Comparison of ENCODE assay signal across 17 cellular contexts in genomic region chr10:4849042-4849402, GRCh38. TPM values are rescaled to one million over a fixed set of nuclear protein-coding genes. Genes with fewer than 3 reads are reported as not detected.
DNase-seq lines count a peak whose midpoint lies in the region; ATAC-seq and TF ChIP-seq lines count a peak whose summit lies in the region.
"Had no signal": no experiment of that assay in that cellular context is flagged by ENCODE, and none has a peak within 500 bp of the region (broad histone marks: within the 10 kb centered on the region; RNA-seq: fewer than 3 reads in every experiment).

No MANE protein-coding gene starts in this region.

- H3K4me3 ChIP-seq in DOHH2 (ENCODE audit: low read length) (no peak overlapping the region), adipocyte (ENCODE audit: low read length) (no peak overlapping the region), skeletal muscle satellite cell (ENCODE audit: low read length) (no peak overlapping the region)
- H3K4me3 ChIP-seq: body of pancreas, colonic mucosa, skin epidermis, suprapubic skin, uterus had no signal

- H3K36me3 Mint-ChIP-seq in activated naive CD8-positive, alpha-beta T cell treated with anti-CD3 and anti-CD28 coated beads, Interleukin-2, amount 10 ng/mL, durations not matched to agents 7 days and 5 days, result no peaks in the 10 kb centered on the region
- H3K36me3 Mint-ChIP-seq in activated naive CD8-positive, alpha-beta T cell treated with anti-CD3 and anti-CD28 coated beads for 36 hours, result peaks cover 1% of the 10 kb centered on the region
- H3K36me3 Mint-ChIP-seq in naive thymus-derived CD8-positive, alpha-beta T cell, result peaks cover 0 to 6% (median 0%) of the 10 kb centered on the region in 3 donors
- H3K36me3 Mint-ChIP-seq: activated naive CD4-positive, alpha-beta T cell treated with anti-CD3 and anti-CD28 coated beads, Interleukin-2, amount 50 U/mL, for 24 hours; CD8-positive, alpha-beta T cell had no signal

- no peak for TF ChIP-seq CTCF in DOHH2 (IDR thresholded peaks at IDR 0.05; ENCODE audit: low read depth, low read length, poor library complexity, severe bottlenecking)
- no peak for TF ChIP-seq CTCF in foreskin keratinocyte (conservative IDR thresholded peaks at IDR 0.05)

- H3K79me2 ChIP-seq in DOHH2 (ENCODE audit: control insufficient read depth, low read length), result no peaks in the 10 kb centered on the region

- peak overlapping the region; percentile 59 for H3K4me2 ChIP-seq in DOHH2 (ENCODE audit: low read length)
- H3K4me2 ChIP-seq in skeletal muscle satellite cell (ENCODE audit: low read length), result peak overlapping the region; percentile 53

- ATAC-seq in activated naive CD8-positive, alpha-beta T cell treated with anti-CD3 and anti-CD28 coated beads, Interleukin-2, amount 10 ng/mL, durations not matched to agents 7 days and 5 days (ENCODE audit: low read depth), result no peak
- no peak for ATAC-seq in naive thymus-derived CD8-positive, alpha-beta T cell
- ATAC-seq in foreskin keratinocyte, result no peak

- peak overlapping the region; percentile 45 for H3K27ac Mint-ChIP-seq in activated naive CD8-positive, alpha-beta T cell treated with anti-CD3 and anti-CD28 coated beads, Interleukin-2, amount 10 ng/mL, durations not matched to agents 7 days and 5 days
- H3K27ac Mint-ChIP-seq in activated naive CD8-positive, alpha-beta T cell treated with anti-CD3 and anti-CD28 coated beads for 36 hours, result no peak overlapping the region
- H3K27ac Mint-ChIP-seq in naive thymus-derived CD8-positive, alpha-beta T cell, result peak overlapping the region in 3 of 10 donors; percentile 32 to 67 (median 54)
- H3K27ac Mint-ChIP-seq: activated naive CD4-positive, alpha-beta T cell treated with anti-CD3 and anti-CD28 coated beads, Interleukin-2, amount 50 U/mL, for 24 hours; CD8-positive, alpha-beta T cell had no signal

- H3K27ac ChIP-seq in DOHH2 (ENCODE audit: low read depth, low read length), result no peak overlapping the region
- H3K27ac ChIP-seq in foreskin keratinocyte, result no peak overlapping the region
- H3K27ac ChIP-seq: colonic mucosa, suprapubic skin, uterus had no signal

- H3K9me3 Mint-ChIP-seq in activated naive CD8-positive, alpha-beta T cell treated with anti-CD3 and anti-CD28 coated beads, Interleukin-2, amount 10 ng/mL, durations not matched to agents 7 days and 5 days, result no peaks in the 10 kb centered on the region
- H3K9me3 Mint-ChIP-seq in activated naive CD8-positive, alpha-beta T cell treated with anti-CD3 and anti-CD28 coated beads for 36 hours, result no peaks in the 10 kb centered on the region
- no peaks in the 10 kb centered on the region for H3K9me3 Mint-ChIP-seq in naive thymus-derived CD8-positive, alpha-beta T cell
- H3K9me3 Mint-ChIP-seq: activated naive CD4-positive, alpha-beta T cell treated with anti-CD3 and anti-CD28 coated beads, Interleukin-2, amount 50 U/mL, for 24 hours; activated T-cell treated with anti-CD3 and anti-CD28 coated beads, Interleukin-2, amount 50 U/mL, for 24 hours; CD8-positive, alpha-beta T cell had no signal

- POLR2A ChIA-PET in activated naive CD8-positive, alpha-beta T cell treated with anti-CD3 and anti-CD28 coated beads, Interleukin-2, amount 10 ng/mL, durations not matched to agents 7 days and 5 days (lab: Charles Lee), result no interaction called here
- POLR2A ChIA-PET in naive thymus-derived CD8-positive, alpha-beta T cell (lab: Charles Lee), result interaction anchor here (1.0 to 1.4 kb wide), 2 partner anchors 11 to 23 kb away, joined by 3 to 8 read pairs; partner anchors contain the start of gene AKR1E2

- H3K9me2 ChIP-seq in DOHH2 (replicated peaks; ENCODE audit: control insufficient read depth, low read length), result no peaks in the 10 kb centered on the region

- H3K9ac ChIP-seq in adipocyte (ENCODE audit: low read length) (peak overlapping the region; percentile 71), skeletal muscle satellite cell (ENCODE audit: low read depth, low read length) (no peak overlapping the region)

- H3K4me3 Mint-ChIP-seq in activated naive CD8-positive, alpha-beta T cell treated with anti-CD3 and anti-CD28 coated beads, Interleukin-2, amount 10 ng/mL, durations not matched to agents 7 days and 5 days, result no peak overlapping the region
- H3K4me3 Mint-ChIP-seq in activated naive CD8-positive, alpha-beta T cell treated with anti-CD3 and anti-CD28 coated beads for 36 hours, result no peak overlapping the region
- H3K4me3 Mint-ChIP-seq in naive thymus-derived CD8-positive, alpha-beta T cell, result no peak overlapping the region
- H3K4me3 Mint-ChIP-seq: activated naive CD4-positive, alpha-beta T cell treated with anti-CD3 and anti-CD28 coated beads, Interleukin-2, amount 50 U/mL, for 24 hours; activated T-cell treated with anti-CD3 and anti-CD28 coated beads, Interleukin-2, amount 50 U/mL, for 24 hours; CD8-positive, alpha-beta T cell had no signal

- H3K27me3 ChIP-seq in DOHH2 (ENCODE audit: control insufficient read depth, low read length) (peaks cover 3% of the 10 kb centered on the region; the same call in 1 of the 2 replicates), adipocyte (replicated peaks; ENCODE audit: control insufficient read depth, insufficient read depth, low read length) (no peaks in the 10 kb centered on the region), skeletal muscle satellite cell (ENCODE audit: control insufficient read depth, insufficient read depth, low read length) (no peaks in the 10 kb centered on the region), foreskin keratinocyte (no peaks in the 10 kb centered on the region)
- H3K27me3 ChIP-seq: body of pancreas, colonic mucosa, suprapubic skin, uterus had no signal

- H3K27me3 Mint-ChIP-seq in activated naive CD8-positive, alpha-beta T cell treated with anti-CD3 and anti-CD28 coated beads, Interleukin-2, amount 10 ng/mL, durations not matched to agents 7 days and 5 days, result no peaks in the 10 kb centered on the region
- no peaks in the 10 kb centered on the region for H3K27me3 Mint-ChIP-seq in activated naive CD8-positive, alpha-beta T cell treated with anti-CD3 and anti-CD28 coated beads for 36 hours
- peaks cover 0 to 5% (median 0%) of the 10 kb centered on the region in 5 donors for H3K27me3 Mint-ChIP-seq in naive thymus-derived CD8-positive, alpha-beta T cell
- H3K27me3 Mint-ChIP-seq: activated naive CD4-positive, alpha-beta T cell treated with anti-CD3 and anti-CD28 coated beads, Interleukin-2, amount 50 U/mL, for 24 hours; activated T-cell treated with anti-CD3 and anti-CD28 coated beads, Interleukin-2, amount 50 U/mL, for 24 hours had no signal

- no peak for DNase-seq in activated naive CD8-positive, alpha-beta T cell treated with anti-CD3 and anti-CD28 coated beads, Interleukin-2, amount 10 ng/mL, durations not matched to agents 7 days and 5 days
- DNase-seq in activated naive CD8-positive, alpha-beta T cell treated with anti-CD3 and anti-CD28 coated beads for 36 hours, result no peak
- DNase-seq in adipocyte (ENCODE audit: low read depth) (no peak), foreskin keratinocyte (no peak)
- no peak for DNase-seq in stimulated activated CD4-positive, alpha-beta T cell treated with anti-CD3 and anti-CD28 coated beads, Interleukin-4, amount 100 ng/mL, for 24 hours
- DNase-seq in naive thymus-derived CD8-positive, alpha-beta T cell, result no peak

- H4K20me1 ChIP-seq in DOHH2 (ENCODE audit: control insufficient read depth, insufficient read depth, low read depth, low read length), result no peaks in the 10 kb centered on the region

- no peaks in the 10 kb centered on the region for H3F3A ChIP-seq in DOHH2 (ENCODE audit: control insufficient read depth, insufficient read depth)

- H3K9me3 ChIP-seq in DOHH2 (ENCODE audit: control insufficient read depth, insufficient read depth, low read length) (no peaks in the 10 kb centered on the region), adipocyte (ENCODE audit: control insufficient read depth, low read length) (no peaks in the 10 kb centered on the region), skeletal muscle satellite cell (replicated peaks; ENCODE audit: low read length) (no peaks in the 10 kb centered on the region)
- H3K9me3 ChIP-seq: body of pancreas, colonic mucosa, suprapubic skin, uterus had no signal

- H3K4me1 ChIP-seq in DOHH2 (ENCODE audit: control insufficient read depth, low read length) (peaks cover 9% of the 10 kb centered on the region), adipocyte (ENCODE audit: control insufficient read depth, insufficient read depth, low read length) (peaks cover 58% of the 10 kb centered on the region), skeletal muscle satellite cell (ENCODE audit: control insufficient read depth, insufficient read depth, low read length) (peaks cover 31% of the 10 kb centered on the region), foreskin keratinocyte (no peaks in the 10 kb centered on the region)
- H3K4me1 ChIP-seq: colonic mucosa, uterus had no signal

- H3K4me1 Mint-ChIP-seq in activated naive CD8-positive, alpha-beta T cell treated with anti-CD3 and anti-CD28 coated beads, Interleukin-2, amount 10 ng/mL, durations not matched to agents 7 days and 5 days, result peaks cover 6% of the 10 kb centered on the region
- H3K4me1 Mint-ChIP-seq in activated naive CD8-positive, alpha-beta T cell treated with anti-CD3 and anti-CD28 coated beads for 36 hours, result peaks cover 12% of the 10 kb centered on the region
- H3K4me1 Mint-ChIP-seq in naive thymus-derived CD8-positive, alpha-beta T cell, result peaks cover 2 to 10% (median 7%) of the 10 kb centered on the region in 4 donors

- no peaks in the 10 kb centered on the region for H3K36me3 ChIP-seq in DOHH2 (ENCODE audit: control insufficient read depth, low read length)
- H3K36me3 ChIP-seq in adipocyte (ENCODE audit: control insufficient read depth, insufficient read depth, low read length, severe bottlenecking), result no peaks in the 10 kb centered on the region
- no peaks in the 10 kb centered on the region for H3K36me3 ChIP-seq in skeletal muscle satellite cell (ENCODE audit: insufficient read depth, low read length)
- H3K36me3 ChIP-seq: colonic mucosa, suprapubic skin, uterus had no signal

RNA-seq across cellular contexts. Expression of gene AKR1E2, which starts 23.0 kb away (rescaled TPM):
- 1 to 10 TPM; 4.5 to 6.5 TPM for total RNA-seq in activated naive CD8-positive, alpha-beta T cell treated with anti-CD3 and anti-CD28 coated beads, Interleukin-2, amount 10 ng/mL, durations not matched to agents 7 days and 5 days
- 1 to 10 TPM; 5.1 to 5.6 TPM for total RNA-seq in activated naive CD8-positive, alpha-beta T cell treated with anti-CD3 and anti-CD28 coated beads for 36 hours
- 1.0 and 4.2 TPM in 2 replicates for total RNA-seq in skeletal muscle satellite cell (2012; rRNA removed)
- total RNA-seq in naive thymus-derived CD8-positive, alpha-beta T cell, result 10 to 100 TPM; 12.7 to 14.4 TPM
- polyA plus RNA-seq in naive thymus-derived CD8-positive, alpha-beta T cell, result 1 to 10 TPM in 1 of 3 donors, under 1 TPM in 1, not detected in 1; 0.67 to 1.6 TPM
- 1.9 and 3.7 TPM in 2 replicates for total RNA-seq in foreskin keratinocyte
- polyA plus RNA-seq in foreskin keratinocyte, result 2.4 and 4.2 TPM in 2 replicates
- total RNA-seq: Daoy had no signal
